Comparison of ENCODE assay signal across 8 cellular contexts in genomic region chr4:183444953-183445543, GRCh38. TPM values are rescaled to one million over a fixed set of nuclear protein-coding genes. Genes with fewer than 3 reads are reported as not detected.
A peak's percentile ranks its signal among the peaks of the same experiment; 100 is the strongest.
DNase-seq lines count a peak whose midpoint lies in the region; ATAC-seq, FAIRE-seq and TF ChIP-seq lines count a peak whose summit lies in the region.

No MANE protein-coding gene starts in this region.

- H3K9ac ChIP-seq in NT2/D1 (ENCODE audit: insufficient read length, low read depth), result peak overlapping the region; percentile 96
- H3K9ac ChIP-seq in liver (ENCODE audit: low read depth in 1 of 2, low read length in 2 of 2), result peak overlapping the region; percentile 81 to 92

- H3K9me3 ChIP-seq in A549, result no peaks in the 10 kb centered on the region
- no peaks in the 10 kb centered on the region for H3K9me3 ChIP-seq in NT2/D1 (ENCODE audit: insufficient read depth, low read length)
- no peaks in the 10 kb centered on the region for H3K9me3 ChIP-seq in liver (ENCODE audit: control insufficient read depth in 4 of 4, low read length in 3 of 4)
- H3K9me3 ChIP-seq in thyroid gland, result no peaks in the 10 kb centered on the region

- H3K4me3 ChIP-seq in A549 (peak overlapping the region; percentile 91), GM08714 (ENCODE audit: low read length) (peak overlapping the region; percentile 90), NT2/D1 (ENCODE audit: insufficient read length, low read depth) (peak overlapping the region; percentile 94), liver (ENCODE audit: low read depth in 1 of 3, low read length in 3 of 3) (peak overlapping the region; percentile 92 to 96 (median 95)), thyroid gland (replicated peaks in 1 of 3) (peak overlapping the region; percentile 54 to 94 (median 86))

- H3K27ac ChIP-seq in A549 (peak overlapping the region; percentile 86 to 100), liver (ENCODE audit: low read depth in 1 of 2, low read length in 2 of 2) (peak overlapping the region; percentile 94 to 98), thyroid gland (peak overlapping the region; percentile 97 to 98 (median 97))

- peak in 1 of 2 experiments; percentile 19 for DNase-seq in A549 (ENCODE audit: low read depth in 1 of 2, low spot score in 1 of 2)
- peak; percentile 6 for DNase-seq in NT2/D1 (ENCODE audit: low read depth, low spot score)
- no peak for DNase-seq in chondrocyte (ENCODE audit: low spot score)
- DNase-seq in thyroid gland, result peak in 1 of 2 donors; percentile 46
- DNase-seq in DMS114 treated with DMSO at 0.1 percent for 48 hours (lab: John Stamatoyannopoulos, UW; ENCODE audit: unreplicated experiment), result no peak

- TF ChIP-seq POLR2A in A549 (IDR thresholded peaks at IDR 0.05; ENCODE audit: low read length) (no peak), thyroid gland (IDR thresholded peaks at IDR 0.05) (no peak)

- peak overlapping the region; percentile 97 for H3K4me3 Mint-ChIP-seq in chondrocyte (ENCODE audit: unreplicated experiment)

- no peak for TF ChIP-seq EP300 in A549 (IDR thresholded peaks at IDR 0.05)

- H3K4me1 Mint-ChIP-seq in chondrocyte (ENCODE audit: low read depth), result peaks cover 39% of the 10 kb centered on the region

- TF ChIP-seq RAD21 in A549 (conservative IDR thresholded peaks at IDR 0.05 in 1 of 2, IDR thresholded peaks at IDR 0.05 in 1 of 2), result no peak
- no peak for TF ChIP-seq RAD21 in liver (IDR thresholded peaks at IDR 0.05)

- peaks cover 45% of the 10 kb centered on the region for H3K36me3 ChIP-seq in NT2/D1 (ENCODE audit: insufficient read depth, insufficient read length, low read length)
- H3K36me3 ChIP-seq in liver (ENCODE audit: control insufficient read depth in 4 of 4, insufficient read depth in 3 of 4, low read depth in 1 of 4, low read length in 3 of 4), result peaks cover 3 to 29% (median 18%) of the 10 kb centered on the region in 4 donors
- H3K36me3 ChIP-seq in thyroid gland, result peaks cover 17 to 24% of the 10 kb centered on the region in 2 donors

- H3K4me1 ChIP-seq in A549 (peaks cover 19% of the 10 kb centered on the region), NT2/D1 (ENCODE audit: insufficient read depth, insufficient read length) (peaks cover 4% of the 10 kb centered on the region), liver (ENCODE audit: control insufficient read depth in 4 of 4, insufficient read depth in 4 of 4, low read length in 3 of 4) (peaks cover 10 to 45% (median 27%) of the 10 kb centered on the region in 4 donors), thyroid gland (peaks cover 19 to 37% of the 10 kb centered on the region in 2 donors)

- peak overlapping the region; percentile 95 for H3K27ac Mint-ChIP-seq in chondrocyte (ENCODE audit: unreplicated experiment)

- CTCF ChIA-PET in A549 (lab: Yijun Ruan, JAX), result interaction anchor here (1.4 to 1.6 kb wide), 2 partner anchors 24 to 25 kb away, joined by 3 to 4 read pairs; no protein-coding TSS in a partner anchor

- no peaks in the 10 kb centered on the region for H3K27me3 Mint-ChIP-seq in chondrocyte (ENCODE audit: low read depth)

- intact Hi-C loops in thyroid gland (cut with DNase I), result no loop called here

- H3K9me3 Mint-ChIP-seq in chondrocyte (ENCODE audit: low read depth), result no peaks in the 10 kb centered on the region

- WGBS in A549 (ENCODE audit: missing lambda C conversion rate), result 0% methylated on average over 4 of the region's 39 CpGs
- under 1% methylated on average over 39 of the region's 39 CpGs for whole genome bisulfite sequencing in liver
- WGBS in thyroid gland, 2 donors, result 0 to 7% methylated on average over 3 to 17 of the region's 39 CpGs

- ATAC-seq in A549, result peak; percentile 19 to 38
- ATAC-seq in HG02798 (IDR thresholded peaks at IDR 0.05; ENCODE audit: poor library complexity, unreplicated experiment), result peak; percentile 18

- peak overlapping the region; percentile 83 for H3K4me2 ChIP-seq in A549

- TF ChIP-seq CTCF in A549 (IDR thresholded peaks at IDR 0.05), result no peak
- TF ChIP-seq CTCF in chondrocyte (IDR thresholded peaks at IDR 0.05), result no peak
- TF ChIP-seq CTCF in liver (IDR thresholded peaks at IDR 0.05; ENCODE audit: low read depth, low read length, missing input control), result no peak
- TF ChIP-seq CTCF in thyroid gland (IDR thresholded peaks at IDR 0.05), result no peak

- no peaks in the 10 kb centered on the region for H3K27me3 ChIP-seq in NT2/D1 (ENCODE audit: insufficient read depth, insufficient read length)
- H3K27me3 ChIP-seq in liver (ENCODE audit: control insufficient read depth in 4 of 4, insufficient read depth in 4 of 4, low read length in 3 of 4), result no peaks in the 10 kb centered on the region
- no peaks in the 10 kb centered on the region for H3K27me3 ChIP-seq in thyroid gland

- peaks cover 19% of the 10 kb centered on the region for H3K36me3 Mint-ChIP-seq in chondrocyte (ENCODE audit: low read depth)

- no peak for FAIRE-seq in A549 (lab: Jason Lieb, UNC)

- POLR2A ChIA-PET in A549 (lab: Yijun Ruan, JAX), result interaction anchor here (0.5 to 0.8 kb wide), 3 partner anchors 59 to 158 kb away, joined by 3 to 4 read pairs (median 3); no protein-coding TSS in a partner anchor

TF ChIP-seq in A549, 52 proteins besides CTCF, POLR2A, EP300 and RAD21 (continues in another document):
- TF ChIP-seq GATA3 (IDR thresholded peaks at IDR 0.05; ENCODE audit: borderline replicate concordance) (no peak), CBX2 (IDR thresholded peaks at IDR 0.05; ENCODE audit: borderline replicate concordance, low read depth) (no peak), ATOH8 (CRISPR knock-in tag; IDR thresholded peaks at IDR 0.05; ENCODE audit: low read depth) (no peak), ZNF302 (CRISPR knock-in tag; IDR thresholded peaks at IDR 0.05) (no peak), HEYL (CRISPR knock-in tag; IDR thresholded peaks at IDR 0.05) (no peak), NR3C1 (IDR thresholded peaks at IDR 0.05) (no peak), RNF2 (IDR thresholded peaks at IDR 0.05; ENCODE audit: borderline replicate concordance, low read depth) (no peak), E2F6 (IDR thresholded peaks at IDR 0.05; ENCODE audit: borderline replicate concordance, low read depth) (0 out of 2 replicates have a peak, but pooled peaks have one; percentile 7), CHD4 (IDR thresholded peaks at IDR 0.05; ENCODE audit: borderline replicate concordance) (no peak), SREBF2 (IDR thresholded peaks at IDR 0.05) (no peak)

TF ChIP-seq in liver, 16 proteins besides CTCF, POLR2A, EP300 and RAD21:
- TF ChIP-seq FOXA1 (IDR thresholded peaks at IDR 0.05), result no peak
- TF ChIP-seq EGR1 (IDR thresholded peaks at IDR 0.05; ENCODE audit: low read depth in 2 of 2), result peak in 1 of 2 donors; percentile 6
- TF ChIP-seq GABPA (IDR thresholded peaks at IDR 0.05 in 1 of 2, conservative IDR thresholded peaks at IDR 0.05 in 1 of 2), result no peak
- no peak for TF ChIP-seq SP1 (IDR thresholded peaks at IDR 0.05)
- no peak for TF ChIP-seq HNF4A (conservative IDR thresholded peaks at IDR 0.05)
- no peak for TF ChIP-seq ZBTB33 (IDR thresholded peaks at IDR 0.05)
- no peak for TF ChIP-seq TAF1 (conservative IDR thresholded peaks at IDR 0.05)

RNA-seq across cellular contexts. Expression of gene CDKN2AIP, which starts 0.6 kb away (rescaled TPM):
- 10.2 and 12.4 TPM in 2 replicates for polyA plus RNA-seq in A549 (2011; rRNA removed)
- 4.1 and 5.4 TPM in 2 replicates for polyA plus RNA-seq in A549 (2012; cell fraction: cytosol; rRNA removed)
- 4.2 and 4.3 TPM in 2 replicates for polyA plus RNA-seq in A549 (2012; cell fraction: nucleus; rRNA removed)
- polyA plus RNA-seq in A549 (2017; fragmentation: RNase III; extraction: RNeasy Plus Mini Kit Qiagen cat#74134 plus additional on column Dnase treatment), result 8.9 to 9.6 TPM (median 9.1 TPM) in 3 replicates
- 5.6 and 6.2 TPM in 2 replicates for polyA minus RNA-seq in A549 (2011; rRNA and poly(A)+ RNA removed)
- 9.4 to 11.8 TPM (median 10.7 TPM) in 3 replicates for total RNA-seq in chondrocyte
- 10 to 100 TPM; 14.2 to 15.1 TPM for total RNA-seq in liver
- polyA plus RNA-seq in liver, result 1 to 10 TPM; 7.2 to 7.7 TPM
- 10 to 100 TPM; 16.9 to 30.3 (median 22.8) TPM for total RNA-seq in thyroid gland

RNA-seq across cellular contexts. Expression of gene ING2, which starts 59.8 kb away (rescaled TPM):
- polyA plus RNA-seq in A549 (2011; rRNA removed) (9.9 and 16.9 TPM in 2 replicates), A549 (2017; fragmentation: RNase III; extraction: RNeasy Plus Mini Kit Qiagen cat#74134 plus additional on column Dnase treatment) (13.6 to 16.4 TPM (median 14.8 TPM) in 3 replicates), liver (1 to 10 TPM; 5.0 to 5.2 TPM)
- polyA plus RNA-seq in A549 (2012; cell fraction: cytosol; rRNA removed), result 6.7 and 8.1 TPM in 2 replicates
- 1.8 and 2.9 TPM in 2 replicates for polyA plus RNA-seq in A549 (2012; cell fraction: nucleus; rRNA removed)
- 1.8 and 2.0 TPM in 2 replicates for polyA minus RNA-seq in A549 (2011; rRNA and poly(A)+ RNA removed)
- total RNA-seq in chondrocyte (10.3 to 14.2 TPM (median 11.0 TPM) in 3 replicates), liver (1 to 10 TPM; 3.9 to 8.8 TPM), thyroid gland (10 to 100 TPM; 17.2 to 21.4 (median 18.8) TPM)
